Comparison of ENCODE assay signal across 1 cellular context in the genomic region with DNA sequence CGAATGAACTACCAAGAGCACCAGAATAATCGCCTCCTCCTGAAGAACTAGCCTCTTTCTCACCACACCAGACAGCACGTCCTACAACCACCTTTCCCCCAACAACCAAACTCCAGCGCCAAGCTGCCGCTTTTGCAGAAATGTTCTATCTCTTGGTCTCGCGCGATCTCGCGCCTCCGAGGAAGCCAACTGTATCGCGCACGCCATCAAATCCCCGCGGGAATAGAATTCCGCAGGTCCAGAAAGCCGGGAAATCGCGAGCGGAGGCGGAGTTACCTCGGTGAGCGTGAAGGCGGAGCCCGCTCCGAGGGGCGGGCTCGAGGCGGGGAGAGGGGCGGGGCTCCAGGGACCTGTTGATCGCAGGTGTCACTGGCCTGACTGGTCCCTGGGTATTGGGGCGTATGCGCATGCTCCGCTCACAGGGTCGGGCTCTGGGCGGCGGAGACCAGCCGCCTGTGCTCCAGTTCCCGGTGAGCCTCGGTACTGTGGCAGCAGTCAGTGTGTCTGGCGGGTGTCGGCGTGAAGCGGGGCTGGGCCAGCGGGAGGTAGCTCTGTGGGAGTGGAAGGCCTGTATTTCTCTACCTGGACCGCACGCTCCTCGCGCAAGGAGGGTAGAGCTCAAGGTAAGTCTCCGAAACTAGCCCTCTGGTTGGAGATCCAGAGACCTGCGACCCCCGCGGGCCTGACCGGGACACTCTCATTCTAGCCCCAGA.
TF ChIP-seq lines count a peak whose summit lies in the region.

A gene (plus strand): TSS at position 463 of the 713 bp plus-strand sequence. CDS start 27,047 bp downstream, outside the sequence.

TF ChIP-seq in K562, 482 proteins besides CTCF, POLR2A, EP300 and RAD21 (continued from another document and continues in another):
- TF ChIP-seq KHSRP (IDR thresholded peaks at IDR 0.05) (no peak), ZNF282 (CRISPR knock-in tag; IDR thresholded peaks at IDR 0.05) (no peak), NR2C2 (CRISPR knock-in tag; IDR thresholded peaks at IDR 0.05) (no peak), NR2C2 (tag; IDR thresholded peaks at IDR 0.05) (no peak), ZNF347 (CRISPR knock-in tag; IDR thresholded peaks at IDR 0.05; ENCODE audit: low read depth) (no peak), ZNF146 (CRISPR knock-in tag; IDR thresholded peaks at IDR 0.05; ENCODE audit: unreplicated experiment) (no peak), SMAD2 (IDR thresholded peaks at IDR 0.05; ENCODE audit: low read depth, low read length) (no peak), POLR2AphosphoS2 (IDR thresholded peaks at IDR 0.05; ENCODE audit: low read length) (no peak), NFE2 (IDR thresholded peaks at IDR 0.05; ENCODE audit: low read depth) (no peak), FOS (IDR thresholded peaks at IDR 0.05; ENCODE audit: extremely low read depth, insufficient read length) (no peak), ZNF354B (CRISPR knock-in tag; IDR thresholded peaks at IDR 0.05) (no peak), BCOR (IDR thresholded peaks at IDR 0.05) (no peak), BCL6 (CRISPR knock-in tag; IDR thresholded peaks at IDR 0.05) (no peak), HDAC6 (IDR thresholded peaks at IDR 0.05; ENCODE audit: low read depth, low read length) (no peak), PURB (CRISPR knock-in tag; IDR thresholded peaks at IDR 0.05; ENCODE audit: low read depth) (no peak), ZNF707 (CRISPR knock-in tag; conservative IDR thresholded peaks at IDR 0.05) (no peak), ELF1 (tag; IDR thresholded peaks at IDR 0.05) (no peak), PTTG1 (tag; IDR thresholded peaks at IDR 0.05; ENCODE audit: low read depth) (no peak), SP1 (CRISPR knock-in tag; IDR thresholded peaks at IDR 0.05) (peak; percentile 85), NEUROD1 (IDR thresholded peaks at IDR 0.05; ENCODE audit: borderline replicate concordance, low read depth, low read length, partially characterized antibody) (peak; percentile 47), CAMTA2 (CRISPR knock-in tag; conservative IDR thresholded peaks at IDR 0.05) (no peak), ZNF780A (CRISPR knock-in tag; IDR thresholded peaks at IDR 0.05) (no peak), ZNF232 (CRISPR knock-in tag; IDR thresholded peaks at IDR 0.05) (no peak), BRF1 (IDR thresholded peaks at IDR 0.05; ENCODE audit: borderline replicate concordance, extremely low read depth, insufficient read length) (no peak), ZFP1 (CRISPR knock-in tag; IDR thresholded peaks at IDR 0.05) (no peak), PRPF4 (IDR thresholded peaks at IDR 0.05; ENCODE audit: insufficient read depth, low read depth, low read length, poor library complexity, severe bottlenecking) (no peak)
- TF ChIP-seq, protein P1, sequence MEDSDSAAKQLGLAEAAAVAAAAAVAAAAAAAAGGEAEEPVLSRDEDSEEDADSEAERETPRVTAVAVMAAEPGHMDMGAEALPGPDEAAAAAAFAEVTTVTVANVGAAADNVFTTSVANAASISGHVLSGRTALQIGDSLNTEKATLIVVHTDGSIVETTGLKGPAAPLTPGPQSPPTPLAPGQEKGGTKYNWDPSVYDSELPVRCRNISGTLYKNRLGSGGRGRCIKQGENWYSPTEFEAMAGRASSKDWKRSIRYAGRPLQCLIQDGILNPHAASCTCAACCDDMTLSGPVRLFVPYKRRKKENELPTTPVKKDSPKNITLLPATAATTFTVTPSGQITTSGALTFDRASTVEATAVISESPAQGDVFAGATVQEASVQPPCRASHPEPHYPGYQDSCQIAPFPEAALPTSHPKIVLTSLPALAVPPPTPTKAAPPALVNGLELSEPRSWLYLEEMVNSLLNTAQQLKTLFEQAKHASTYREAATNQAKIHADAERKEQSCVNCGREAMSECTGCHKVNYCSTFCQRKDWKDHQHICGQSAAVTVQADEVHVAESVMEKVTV (CRISPR knock-in tag; IDR thresholded peaks at IDR 0.05) = no peak
- TF ChIP-seq, protein P2, sequence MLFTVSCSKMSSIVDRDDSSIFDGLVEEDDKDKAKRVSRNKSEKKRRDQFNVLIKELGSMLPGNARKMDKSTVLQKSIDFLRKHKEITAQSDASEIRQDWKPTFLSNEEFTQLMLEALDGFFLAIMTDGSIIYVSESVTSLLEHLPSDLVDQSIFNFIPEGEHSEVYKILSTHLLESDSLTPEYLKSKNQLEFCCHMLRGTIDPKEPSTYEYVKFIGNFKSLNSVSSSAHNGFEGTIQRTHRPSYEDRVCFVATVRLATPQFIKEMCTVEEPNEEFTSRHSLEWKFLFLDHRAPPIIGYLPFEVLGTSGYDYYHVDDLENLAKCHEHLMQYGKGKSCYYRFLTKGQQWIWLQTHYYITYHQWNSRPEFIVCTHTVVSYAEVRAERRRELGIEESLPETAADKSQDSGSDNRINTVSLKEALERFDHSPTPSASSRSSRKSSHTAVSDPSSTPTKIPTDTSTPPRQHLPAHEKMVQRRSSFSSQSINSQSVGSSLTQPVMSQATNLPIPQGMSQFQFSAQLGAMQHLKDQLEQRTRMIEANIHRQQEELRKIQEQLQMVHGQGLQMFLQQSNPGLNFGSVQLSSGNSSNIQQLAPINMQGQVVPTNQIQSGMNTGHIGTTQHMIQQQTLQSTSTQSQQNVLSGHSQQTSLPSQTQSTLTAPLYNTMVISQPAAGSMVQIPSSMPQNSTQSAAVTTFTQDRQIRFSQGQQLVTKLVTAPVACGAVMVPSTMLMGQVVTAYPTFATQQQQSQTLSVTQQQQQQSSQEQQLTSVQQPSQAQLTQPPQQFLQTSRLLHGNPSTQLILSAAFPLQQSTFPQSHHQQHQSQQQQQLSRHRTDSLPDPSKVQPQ (CRISPR knock-in tag; IDR thresholded peaks at IDR 0.05; ENCODE audit: borderline replicate concordance) = no peak
- TF ChIP-seq, protein P3, sequence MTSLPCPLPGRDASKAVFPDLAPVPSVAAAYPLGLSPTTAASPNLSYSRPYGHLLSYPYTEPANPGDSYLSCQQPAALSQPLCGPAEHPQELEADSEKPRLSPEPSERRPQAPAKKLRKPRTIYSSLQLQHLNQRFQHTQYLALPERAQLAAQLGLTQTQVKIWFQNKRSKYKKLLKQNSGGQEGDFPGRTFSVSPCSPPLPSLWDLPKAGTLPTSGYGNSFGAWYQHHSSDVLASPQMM (CRISPR knock-in tag; IDR thresholded peaks at IDR 0.05) = no peak
- TF ChIP-seq, protein P4, sequence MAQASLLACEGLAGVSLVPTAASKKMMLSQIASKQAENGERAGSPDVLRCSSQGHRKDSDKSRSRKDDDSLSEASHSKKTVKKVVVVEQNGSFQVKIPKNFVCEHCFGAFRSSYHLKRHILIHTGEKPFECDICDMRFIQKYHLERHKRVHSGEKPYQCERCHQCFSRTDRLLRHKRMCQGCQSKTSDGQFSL (CRISPR knock-in tag; IDR thresholded peaks at IDR 0.05) = no peak
- TF ChIP-seq, protein P4 (tag; IDR thresholded peaks at IDR 0.05) = no peak
- TF ChIP-seq, protein P5, sequence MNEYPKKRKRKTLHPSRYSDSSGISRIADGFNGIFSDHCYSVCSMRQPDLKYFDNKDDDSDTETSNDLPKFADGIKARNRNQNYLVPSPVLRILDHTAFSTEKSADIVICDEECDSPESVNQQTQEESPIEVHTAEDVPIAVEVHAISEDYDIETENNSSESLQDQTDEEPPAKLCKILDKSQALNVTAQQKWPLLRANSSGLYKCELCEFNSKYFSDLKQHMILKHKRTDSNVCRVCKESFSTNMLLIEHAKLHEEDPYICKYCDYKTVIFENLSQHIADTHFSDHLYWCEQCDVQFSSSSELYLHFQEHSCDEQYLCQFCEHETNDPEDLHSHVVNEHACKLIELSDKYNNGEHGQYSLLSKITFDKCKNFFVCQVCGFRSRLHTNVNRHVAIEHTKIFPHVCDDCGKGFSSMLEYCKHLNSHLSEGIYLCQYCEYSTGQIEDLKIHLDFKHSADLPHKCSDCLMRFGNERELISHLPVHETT (CRISPR knock-in tag; conservative IDR thresholded peaks at IDR 0.05 in 1 of 2, IDR thresholded peaks at IDR 0.05 in 1 of 2) = 0 out of 4 replicates have a peak, but pooled peaks of 1 of the 2 experiments have one; percentile 43
- TF ChIP-seq, protein P6, sequence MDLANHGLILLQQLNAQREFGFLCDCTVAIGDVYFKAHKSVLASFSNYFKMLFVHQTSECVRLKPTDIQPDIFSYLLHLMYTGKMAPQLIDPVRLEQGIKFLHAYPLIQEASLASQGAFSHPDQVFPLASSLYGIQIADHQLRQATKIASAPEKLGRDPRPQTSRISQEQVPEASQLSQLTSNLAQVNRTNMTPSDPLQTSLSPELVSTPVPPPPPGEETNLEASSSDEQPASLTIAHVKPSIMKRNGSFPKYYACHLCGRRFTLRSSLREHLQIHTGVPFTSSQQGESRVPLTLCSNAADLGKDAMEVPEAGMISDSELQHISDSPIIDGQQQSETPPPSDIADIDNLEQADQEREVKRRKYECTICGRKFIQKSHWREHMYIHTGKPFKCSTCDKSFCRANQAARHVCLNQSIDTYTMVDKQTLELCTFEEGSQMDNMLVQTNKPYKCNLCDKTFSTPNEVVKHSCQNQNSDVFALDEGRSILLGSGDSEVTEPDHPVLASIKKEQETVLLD (IDR thresholded peaks at IDR 0.05) = no peak; the same call in 1 of the 2 replicates
- TF ChIP-seq, protein P7, sequence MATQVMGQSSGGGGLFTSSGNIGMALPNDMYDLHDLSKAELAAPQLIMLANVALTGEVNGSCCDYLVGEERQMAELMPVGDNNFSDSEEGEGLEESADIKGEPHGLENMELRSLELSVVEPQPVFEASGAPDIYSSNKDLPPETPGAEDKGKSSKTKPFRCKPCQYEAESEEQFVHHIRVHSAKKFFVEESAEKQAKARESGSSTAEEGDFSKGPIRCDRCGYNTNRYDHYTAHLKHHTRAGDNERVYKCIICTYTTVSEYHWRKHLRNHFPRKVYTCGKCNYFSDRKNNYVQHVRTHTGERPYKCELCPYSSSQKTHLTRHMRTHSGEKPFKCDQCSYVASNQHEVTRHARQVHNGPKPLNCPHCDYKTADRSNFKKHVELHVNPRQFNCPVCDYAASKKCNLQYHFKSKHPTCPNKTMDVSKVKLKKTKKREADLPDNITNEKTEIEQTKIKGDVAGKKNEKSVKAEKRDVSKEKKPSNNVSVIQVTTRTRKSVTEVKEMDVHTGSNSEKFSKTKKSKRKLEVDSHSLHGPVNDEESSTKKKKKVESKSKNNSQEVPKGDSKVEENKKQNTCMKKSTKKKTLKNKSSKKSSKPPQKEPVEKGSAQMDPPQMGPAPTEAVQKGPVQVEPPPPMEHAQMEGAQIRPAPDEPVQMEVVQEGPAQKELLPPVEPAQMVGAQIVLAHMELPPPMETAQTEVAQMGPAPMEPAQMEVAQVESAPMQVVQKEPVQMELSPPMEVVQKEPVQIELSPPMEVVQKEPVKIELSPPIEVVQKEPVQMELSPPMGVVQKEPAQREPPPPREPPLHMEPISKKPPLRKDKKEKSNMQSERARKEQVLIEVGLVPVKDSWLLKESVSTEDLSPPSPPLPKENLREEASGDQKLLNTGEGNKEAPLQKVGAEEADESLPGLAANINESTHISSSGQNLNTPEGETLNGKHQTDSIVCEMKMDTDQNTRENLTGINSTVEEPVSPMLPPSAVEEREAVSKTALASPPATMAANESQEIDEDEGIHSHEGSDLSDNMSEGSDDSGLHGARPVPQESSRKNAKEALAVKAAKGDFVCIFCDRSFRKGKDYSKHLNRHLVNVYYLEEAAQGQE (CRISPR knock-in tag; IDR thresholded peaks at IDR 0.05; ENCODE audit: low read depth) = no peak
- TF ChIP-seq, protein P8, sequence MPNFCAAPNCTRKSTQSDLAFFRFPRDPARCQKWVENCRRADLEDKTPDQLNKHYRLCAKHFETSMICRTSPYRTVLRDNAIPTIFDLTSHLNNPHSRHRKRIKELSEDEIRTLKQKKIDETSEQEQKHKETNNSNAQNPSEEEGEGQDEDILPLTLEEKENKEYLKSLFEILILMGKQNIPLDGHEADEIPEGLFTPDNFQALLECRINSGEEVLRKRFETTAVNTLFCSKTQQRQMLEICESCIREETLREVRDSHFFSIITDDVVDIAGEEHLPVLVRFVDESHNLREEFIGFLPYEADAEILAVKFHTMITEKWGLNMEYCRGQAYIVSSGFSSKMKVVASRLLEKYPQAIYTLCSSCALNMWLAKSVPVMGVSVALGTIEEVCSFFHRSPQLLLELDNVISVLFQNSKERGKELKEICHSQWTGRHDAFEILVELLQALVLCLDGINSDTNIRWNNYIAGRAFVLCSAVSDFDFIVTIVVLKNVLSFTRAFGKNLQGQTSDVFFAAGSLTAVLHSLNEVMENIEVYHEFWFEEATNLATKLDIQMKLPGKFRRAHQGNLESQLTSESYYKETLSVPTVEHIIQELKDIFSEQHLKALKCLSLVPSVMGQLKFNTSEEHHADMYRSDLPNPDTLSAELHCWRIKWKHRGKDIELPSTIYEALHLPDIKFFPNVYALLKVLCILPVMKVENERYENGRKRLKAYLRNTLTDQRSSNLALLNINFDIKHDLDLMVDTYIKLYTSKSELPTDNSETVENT (CRISPR knock-in tag; IDR thresholded peaks at IDR 0.05) = peak; percentile 59; the same call in 1 of the 2 replicates
- TF ChIP-seq, protein P9, sequence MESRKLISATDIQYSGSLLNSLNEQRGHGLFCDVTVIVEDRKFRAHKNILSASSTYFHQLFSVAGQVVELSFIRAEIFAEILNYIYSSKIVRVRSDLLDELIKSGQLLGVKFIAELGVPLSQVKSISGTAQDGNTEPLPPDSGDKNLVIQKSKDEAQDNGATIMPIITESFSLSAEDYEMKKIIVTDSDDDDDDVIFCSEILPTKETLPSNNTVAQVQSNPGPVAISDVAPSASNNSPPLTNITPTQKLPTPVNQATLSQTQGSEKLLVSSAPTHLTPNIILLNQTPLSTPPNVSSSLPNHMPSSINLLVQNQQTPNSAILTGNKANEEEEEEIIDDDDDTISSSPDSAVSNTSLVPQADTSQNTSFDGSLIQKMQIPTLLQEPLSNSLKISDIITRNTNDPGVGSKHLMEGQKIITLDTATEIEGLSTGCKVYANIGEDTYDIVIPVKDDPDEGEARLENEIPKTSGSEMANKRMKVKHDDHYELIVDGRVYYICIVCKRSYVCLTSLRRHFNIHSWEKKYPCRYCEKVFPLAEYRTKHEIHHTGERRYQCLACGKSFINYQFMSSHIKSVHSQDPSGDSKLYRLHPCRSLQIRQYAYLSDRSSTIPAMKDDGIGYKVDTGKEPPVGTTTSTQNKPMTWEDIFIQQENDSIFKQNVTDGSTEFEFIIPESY (CRISPR knock-in tag; IDR thresholded peaks at IDR 0.05) = no peak
- TF ChIP-seq, protein P10, sequence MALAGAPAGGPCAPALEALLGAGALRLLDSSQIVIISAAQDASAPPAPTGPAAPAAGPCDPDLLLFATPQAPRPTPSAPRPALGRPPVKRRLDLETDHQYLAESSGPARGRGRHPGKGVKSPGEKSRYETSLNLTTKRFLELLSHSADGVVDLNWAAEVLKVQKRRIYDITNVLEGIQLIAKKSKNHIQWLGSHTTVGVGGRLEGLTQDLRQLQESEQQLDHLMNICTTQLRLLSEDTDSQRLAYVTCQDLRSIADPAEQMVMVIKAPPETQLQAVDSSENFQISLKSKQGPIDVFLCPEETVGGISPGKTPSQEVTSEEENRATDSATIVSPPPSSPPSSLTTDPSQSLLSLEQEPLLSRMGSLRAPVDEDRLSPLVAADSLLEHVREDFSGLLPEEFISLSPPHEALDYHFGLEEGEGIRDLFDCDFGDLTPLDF (CRISPR knock-in tag; IDR thresholded peaks at IDR 0.05) = no peak
- TF ChIP-seq, protein P11, sequence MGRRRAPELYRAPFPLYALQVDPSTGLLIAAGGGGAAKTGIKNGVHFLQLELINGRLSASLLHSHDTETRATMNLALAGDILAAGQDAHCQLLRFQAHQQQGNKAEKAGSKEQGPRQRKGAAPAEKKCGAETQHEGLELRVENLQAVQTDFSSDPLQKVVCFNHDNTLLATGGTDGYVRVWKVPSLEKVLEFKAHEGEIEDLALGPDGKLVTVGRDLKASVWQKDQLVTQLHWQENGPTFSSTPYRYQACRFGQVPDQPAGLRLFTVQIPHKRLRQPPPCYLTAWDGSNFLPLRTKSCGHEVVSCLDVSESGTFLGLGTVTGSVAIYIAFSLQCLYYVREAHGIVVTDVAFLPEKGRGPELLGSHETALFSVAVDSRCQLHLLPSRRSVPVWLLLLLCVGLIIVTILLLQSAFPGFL (CRISPR knock-in tag; IDR thresholded peaks at IDR 0.05) = no peak
